In genomic region chr6:82270791-82271392, GRCh38 we compare ENCODE assay signal across 8 cellular contexts. TPM values are rescaled to one million over a fixed set of nuclear protein-coding genes. Genes with fewer than 3 reads are reported as not detected.
A peak's percentile ranks its signal among the peaks of the same experiment; 100 is the strongest.
DNase-seq lines count a peak whose midpoint lies in the region; ATAC-seq and TF ChIP-seq lines count a peak whose summit lies in the region.

No MANE protein-coding gene starts in this region.

- H3K27ac ChIP-seq in CD4-positive, alpha-beta T cell (ENCODE audit: low read depth, low read length) = no peak overlapping the region
- H3K27ac ChIP-seq in esophagus muscularis mucosa (replicated peaks in 1 of 4) (peak overlapping the region in 1 of 4 donors; percentile 61), prostate gland (no peak overlapping the region), coronary artery (no peak overlapping the region)

- ATAC-seq in CD4-positive, alpha-beta T cell (ENCODE audit: poor library complexity) = no peak
- peak; percentile 65 for ATAC-seq in GM18867 (IDR thresholded peaks at IDR 0.05; ENCODE audit: unreplicated experiment)

- POLR2A ChIA-PET in CD4-positive, alpha-beta T cell (lab: Charles Lee) = no interaction called here

- no peaks in the 10 kb centered on the region for H3K27me3 Mint-ChIP-seq in CD4-positive, alpha-beta T cell
- H3K27me3 Mint-ChIP-seq in activated naive CD4-positive, alpha-beta T cell treated with anti-CD3 and anti-CD28 coated beads for 36 hours (ENCODE audit: low read depth) = no peaks in the 10 kb centered on the region

- H3K4me1 ChIP-seq in esophagus muscularis mucosa (peaks cover 0 to 29% (median 20%) of the 10 kb centered on the region in 4 donors), prostate gland (replicated peaks) (no peaks in the 10 kb centered on the region)

- H3K9me3 Mint-ChIP-seq in CD4-positive, alpha-beta T cell = no peaks in the 10 kb centered on the region
- no peaks in the 10 kb centered on the region for H3K9me3 Mint-ChIP-seq in activated naive CD4-positive, alpha-beta T cell treated with anti-CD3 and anti-CD28 coated beads for 36 hours

- no peaks in the 10 kb centered on the region for H3K36me3 Mint-ChIP-seq in CD4-positive, alpha-beta T cell (ENCODE audit: low read depth)
- H3K36me3 Mint-ChIP-seq in activated naive CD4-positive, alpha-beta T cell treated with anti-CD3 and anti-CD28 coated beads for 36 hours (ENCODE audit: low read depth) = no peaks in the 10 kb centered on the region

- H3K36me3 ChIP-seq in esophagus muscularis mucosa = no peaks in the 10 kb centered on the region
- no peaks in the 10 kb centered on the region for H3K36me3 ChIP-seq in prostate gland

- no peak overlapping the region for H3K4me3 Mint-ChIP-seq in CD4-positive, alpha-beta T cell
- no peak overlapping the region for H3K4me3 Mint-ChIP-seq in activated naive CD4-positive, alpha-beta T cell treated with anti-CD3 and anti-CD28 coated beads for 36 hours

- TF ChIP-seq POLR2A in esophagus muscularis mucosa (IDR thresholded peaks at IDR 0.05; ENCODE audit: low read depth) = no peak
- no peak for TF ChIP-seq POLR2A in prostate gland (IDR thresholded peaks at IDR 0.05)

- CTCF ChIA-PET in CD4-positive, alpha-beta T cell (lab: Charles Lee) = interaction anchor here (0.9 to 2.0 kb wide), 6 partner anchors 9 to 796 kb away, joined by 3 to 8 read pairs (median 4); partner anchors contain the start of genes DOP1A and UBE3D
- CTCF ChIA-PET in activated naive CD4-positive, alpha-beta T cell treated with anti-CD3 and anti-CD28 coated beads for 36 hours (lab: Charles Lee) = interaction anchor here (0.7 to 3.0 kb wide), 19 partner anchors 9 to 796 kb away, joined by 3 to 20 read pairs (median 4); partner anchors contain the start of genes DOP1A and UBE3D

- no peak overlapping the region for H3K27ac Mint-ChIP-seq in CD4-positive, alpha-beta T cell
- H3K27ac Mint-ChIP-seq in activated naive CD4-positive, alpha-beta T cell treated with anti-CD3 and anti-CD28 coated beads for 36 hours = no peak overlapping the region

- no peaks in the 10 kb centered on the region for H3K9me3 ChIP-seq in CD4-positive, alpha-beta T cell (ENCODE audit: control insufficient read depth, low read length)
- H3K9me3 ChIP-seq in esophagus muscularis mucosa (no peaks in the 10 kb centered on the region), prostate gland (no peaks in the 10 kb centered on the region)

- intact Hi-C loops in CD4-positive, alpha-beta T cell (cut with DNase I, micrococcal nuclease) = loop anchor here (1.0 to 10.0 kb wide), 5 partner anchors 784 to 1244 kb away; partner anchors contain the start of gene PRSS35 (in 1 of the 2)
- intact Hi-C loops in esophagus muscularis mucosa (cut with DNase I) (loop anchor here (2.0 to 10.0 kb wide), 2 partner anchors 334 to 784 kb away; no protein-coding TSS in a partner anchor), prostate gland (cut with DNase I) (loop anchor here (5.0 kb wide), 1 partner anchor 786 kb away; no protein-coding TSS in a partner anchor)
- intact Hi-C loops in activated naive CD4-positive, alpha-beta T cell treated with anti-CD3 and anti-CD28 coated beads for 36 hours (cut with micrococcal nuclease) = loop anchor here (1.0 to 5.0 kb wide), 6 partner anchors 91 to 1244 kb away; partner anchors contain the start of gene TPBG

- TF ChIP-seq EP300 in esophagus muscularis mucosa (IDR thresholded peaks at IDR 0.05) = no peak

- DNase-seq in CD4-positive, alpha-beta T cell = no peak
- peak; percentile 39 for DNase-seq in HT-29 (ENCODE audit: low spot score)
- peak; percentile 71 for DNase-seq in RKO (ENCODE audit: low spot score)
- DNase-seq in esophagus muscularis mucosa (ENCODE audit: extremely low spot score) = no peak
- no peak for DNase-seq in prostate gland (ENCODE audit: low spot score)
- DNase-seq in activated naive CD4-positive, alpha-beta T cell treated with anti-CD3 and anti-CD28 coated beads for 36 hours = no peak
- DNase-seq in coronary artery (ENCODE audit: low spot score) = no peak

- TF ChIP-seq CTCF in CD4-positive, alpha-beta T cell (IDR thresholded peaks at IDR 0.05) = peak; percentile 76
- TF ChIP-seq CTCF in esophagus muscularis mucosa (IDR thresholded peaks at IDR 0.05) = peak; percentile 62 to 73 (median 68)
- peak; percentile 16 to 62 (median 55) for TF ChIP-seq CTCF in prostate gland (IDR thresholded peaks at IDR 0.05)
- TF ChIP-seq CTCF in coronary artery (IDR thresholded peaks at IDR 0.05) = no peak

- no peaks in the 10 kb centered on the region for H3K27me3 ChIP-seq in CD4-positive, alpha-beta T cell (ENCODE audit: control insufficient read depth, insufficient read depth, low read length)
- H3K27me3 ChIP-seq in esophagus muscularis mucosa = no peaks in the 10 kb centered on the region
- H3K27me3 ChIP-seq in prostate gland (replicated peaks; ENCODE audit: insufficient read depth) = no peaks in the 10 kb centered on the region

- no peak overlapping the region for H3K4me3 ChIP-seq in esophagus muscularis mucosa
- H3K4me3 ChIP-seq in prostate gland = no peak overlapping the region
- H3K4me3 ChIP-seq in coronary artery = no peak overlapping the region

- no peaks in the 10 kb centered on the region for H3K4me1 Mint-ChIP-seq in CD4-positive, alpha-beta T cell (ENCODE audit: low read depth)
- H3K4me1 Mint-ChIP-seq in activated naive CD4-positive, alpha-beta T cell treated with anti-CD3 and anti-CD28 coated beads for 36 hours (ENCODE audit: low read depth) = no peaks in the 10 kb centered on the region

- WGBS in esophagus muscularis mucosa = 70% methylated on average over 5 of the region's 5 CpGs
- 72% methylated on average over 5 of the region's 5 CpGs for WGBS in prostate gland

RNA-seq across cellular contexts. Expression of gene IBTK, which starts 23.3 kb away (rescaled TPM):
- 10 to 100 TPM; 11.0 to 11.2 TPM for total RNA-seq in CD4-positive, alpha-beta T cell
- 11.3 and 14.5 TPM in 2 replicates for total RNA-seq in HT-29 (2014; rRNA removed; shearing (Covaris generic))
- total RNA-seq in esophagus muscularis mucosa (10 to 100 TPM; 26.2 to 38.6 (median 27.2) TPM), prostate gland (10 to 100 TPM; 19.0 to 26.5 TPM)
- 10 to 100 TPM; 25.3 to 25.9 TPM for total RNA-seq in activated naive CD4-positive, alpha-beta T cell treated with anti-CD3 and anti-CD28 coated beads for 36 hours

Comparison
In these comparisons a context has a peak if more than half of its experiments do, and no peak if none do; other contexts are left out.
1. DNase-seq: peak in HT-29 (single experiment) and RKO (single experiment); none in CD4-positive, alpha-beta T cell (0 of 10), esophagus muscularis mucosa (single experiment), prostate gland (single experiment), activated naive CD4-positive, alpha-beta T cell treated with anti-CD3 and anti-CD28 coated beads for 36 hours (single experiment) and coronary artery (single experiment).